ENCODE assay signal across 8 cellular contexts in the genomic region with DNA sequence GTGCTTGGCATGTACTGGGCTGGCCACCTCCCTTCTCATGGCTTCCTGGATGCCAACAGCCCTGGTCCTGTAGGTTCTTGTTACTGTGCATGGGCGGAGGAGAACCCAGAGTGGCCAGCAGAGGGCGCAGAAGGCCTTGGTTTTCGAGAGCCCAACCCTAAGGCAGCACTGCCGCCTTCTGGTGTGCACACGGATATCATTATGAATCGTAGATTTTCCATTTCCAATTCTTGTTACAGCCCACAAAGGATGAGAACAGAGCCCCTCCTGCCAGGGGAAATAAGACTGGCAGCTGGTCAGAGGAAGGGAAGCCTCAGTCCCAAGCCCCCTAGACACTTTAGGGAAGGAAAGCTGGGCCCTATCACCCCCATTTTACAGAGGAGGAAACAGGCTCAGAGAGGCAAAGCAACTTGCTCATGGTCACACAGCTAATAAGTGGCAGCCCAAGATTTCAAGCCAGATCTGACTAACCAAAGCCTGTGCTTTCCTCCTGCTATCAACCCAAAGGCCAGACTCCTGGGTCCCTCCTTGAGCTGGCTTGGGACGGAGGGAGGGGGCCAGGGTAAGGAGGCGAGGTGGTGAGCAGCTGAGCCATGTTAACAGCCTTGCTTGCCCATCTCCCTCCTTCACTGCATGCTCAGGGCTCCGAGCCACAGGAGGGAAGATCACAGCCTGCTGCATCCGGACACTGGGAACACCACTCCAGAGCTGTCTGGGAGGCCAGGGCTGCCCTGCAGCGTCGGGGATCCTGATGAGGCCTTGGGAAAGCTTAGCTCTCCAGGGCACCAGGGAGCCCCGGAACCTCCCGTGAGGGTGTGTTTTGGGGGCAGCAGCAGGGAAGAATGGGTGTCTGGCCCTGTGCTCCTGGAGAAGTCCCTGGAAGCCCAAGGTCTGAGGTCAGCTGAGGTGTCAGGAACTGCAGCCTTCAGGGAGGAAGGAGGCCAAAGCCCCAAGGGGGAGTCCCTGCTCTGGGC.
DNase-seq lines count a peak whose midpoint lies in the region; ATAC-seq, FAIRE-seq and TF ChIP-seq lines count a peak whose summit lies in the region.
"Not testable (repeated sequence)": the region's sequence is repeated elsewhere in the genome, so short reads cannot be mapped to it uniquely, and the experiment has no call there.

No MANE protein-coding gene starts in this region.

- DNase-seq in DMS153 treated with DMSO at 0.1 percent for 48 hours (lab: John Stamatoyannopoulos, UW; ENCODE audit: unreplicated experiment) = peak; percentile 77
- DNase-seq in LNCaP clone FGC (ENCODE audit: low read depth) = peak; percentile 63
- DNase-seq in NOMO-1 (lab: John Stamatoyannopoulos, UW; ENCODE audit: unreplicated experiment in 2 of 2) = peak; percentile 73 to 78
- peak; percentile 97 for DNase-seq in activated CD4-positive, alpha-beta T cell treated with anti-CD3 and anti-CD28 coated beads for 36 hours
- DNase-seq in K562 (ENCODE audit: extremely low read depth in 1 of 4, low spot score in 3 of 4) = peak; percentile 39 to 89 (median 47)
- peak; percentile 93 for DNase-seq in left ventricle myocardium superior
- DNase-seq in trophoblast cell = peak; percentile 83 to 95
- DNase-seq in stimulated activated naive CD8-positive, alpha-beta T cell treated with anti-CD3 and anti-CD28 coated beads, Interleukin-15, amount 100 ng/mL, for 72 hours = peak; percentile 88 to 90

- not testable (repeated sequence) for H3K4me1 ChIP-seq in K562 (replicated peaks in 1 of 2; ENCODE audit: control insufficient read depth in 2 of 2, insufficient read depth in 2 of 2, low read length in 2 of 2); trophoblast cell (ENCODE audit: control insufficient read depth in 1 of 2, insufficient read depth in 2 of 2, low read length in 2 of 2)

- not testable (repeated sequence) for H4K8ac ChIP-seq in trophoblast cell (ENCODE audit: low read depth, low read length)

- H3K36me3 ChIP-seq in K562 (ENCODE audit: control insufficient read depth, insufficient read depth, low read length) = not testable (repeated sequence)
- H3K36me3 ChIP-seq in trophoblast cell (ENCODE audit: control insufficient read depth in 1 of 2, insufficient read depth in 2 of 2, low read length in 2 of 2) = peaks cover 32 to 36% of the 10 kb centered on the region in 2 experiments

- not testable (repeated sequence) for H3K18ac ChIP-seq in trophoblast cell (ENCODE audit: low read length)

- H3K4me3 Mint-ChIP-seq in activated CD4-positive, alpha-beta T cell treated with anti-CD3 and anti-CD28 coated beads for 36 hours; stimulated activated naive CD8-positive, alpha-beta T cell treated with anti-CD3 and anti-CD28 coated beads, Interleukin-15, amount 100 ng/mL, for 72 hours: not testable (repeated sequence)

- not testable (repeated sequence) for H4K20me1 ChIP-seq in K562 (replicated peaks; ENCODE audit: control insufficient read depth, insufficient read depth, low read length)

- not testable (repeated sequence) for H3K4me2 ChIP-seq in K562 (ENCODE audit: insufficient read depth, low read length); trophoblast cell (ENCODE audit: low read length)

- TF ChIP-seq POLR2A in K562 (conservative IDR thresholded peaks at IDR 0.05) = not testable (repeated sequence)

- H4K12ac ChIP-seq in trophoblast cell (ENCODE audit: low read depth, low read length) = peak overlapping the region; percentile 69

- not testable (repeated sequence) for H3K4me1 Mint-ChIP-seq in activated CD4-positive, alpha-beta T cell treated with anti-CD3 and anti-CD28 coated beads for 36 hours; stimulated activated naive CD8-positive, alpha-beta T cell treated with anti-CD3 and anti-CD28 coated beads, Interleukin-15, amount 100 ng/mL, for 72 hours

- peaks cover 0 to 20% of the 10 kb centered on the region in 2 experiments; a peak in 2 of 5 replicates for H3K27me3 ChIP-seq in K562 (ENCODE audit: control insufficient read depth in 2 of 2, insufficient read depth in 2 of 2, low read length in 2 of 2)
- H3K27me3 ChIP-seq in trophoblast cell (ENCODE audit: insufficient read depth, low read length) = not testable (repeated sequence)

- H3K79me2 ChIP-seq in K562 (ENCODE audit: control insufficient read depth, insufficient read depth, low read length); trophoblast cell (ENCODE audit: control insufficient read depth, insufficient read depth, low read length, poor library complexity): not testable (repeated sequence)

- not testable (repeated sequence) for H3K14ac ChIP-seq in trophoblast cell (ENCODE audit: low read length)

- H3K4ac ChIP-seq in trophoblast cell (ENCODE audit: low read depth, low read length) = not testable (repeated sequence)

- H3K27me3 Mint-ChIP-seq in activated CD4-positive, alpha-beta T cell treated with anti-CD3 and anti-CD28 coated beads for 36 hours; stimulated activated naive CD8-positive, alpha-beta T cell treated with anti-CD3 and anti-CD28 coated beads, Interleukin-15, amount 100 ng/mL, for 72 hours: not testable (repeated sequence)

- H3K9me3 ChIP-seq in K562 (replicated peaks; ENCODE audit: control insufficient read depth, insufficient read depth, low read depth, low read length); trophoblast cell (ENCODE audit: insufficient read depth, low read depth, low read length): not testable (repeated sequence)

- not testable (repeated sequence) for H2BK120ac ChIP-seq in trophoblast cell (ENCODE audit: insufficient read depth, low read length, poor library complexity)

- H2AK5ac ChIP-seq in trophoblast cell (ENCODE audit: low read length) = peak overlapping the region; percentile 21

- not testable (repeated sequence) for H3K79me1 ChIP-seq in trophoblast cell (ENCODE audit: low read length)

- not testable (repeated sequence) for H3K4me3 ChIP-seq in LNCaP clone FGC (ENCODE audit: low read depth, low read length); K562; trophoblast cell (ENCODE audit: low read depth, low read length)

- H3K23ac ChIP-seq in trophoblast cell (ENCODE audit: low read length) = not testable (repeated sequence)

- H2BK5ac ChIP-seq in trophoblast cell (ENCODE audit: low read depth, low read length, poor library complexity) = not testable (repeated sequence)

- H2AFZ ChIP-seq in K562 (ENCODE audit: low read depth, low read length); trophoblast cell (ENCODE audit: insufficient read depth, low read length, poor library complexity): not testable (repeated sequence)

- not testable (repeated sequence) for H3K9me3 Mint-ChIP-seq in activated CD4-positive, alpha-beta T cell treated with anti-CD3 and anti-CD28 coated beads for 36 hours (ENCODE audit: low read depth); stimulated activated naive CD8-positive, alpha-beta T cell treated with anti-CD3 and anti-CD28 coated beads, Interleukin-15, amount 100 ng/mL, for 72 hours

- TF ChIP-seq CTCF in LNCaP clone FGC (IDR thresholded peaks at IDR 0.05; ENCODE audit: control insufficient read depth, extremely low read depth, insufficient read depth) (peak; percentile 64), K562 (IDR thresholded peaks at IDR 0.05 in 2 of 3, conservative IDR thresholded peaks at IDR 0.05 in 1 of 3; ENCODE audit: insufficient read depth in 2 of 3, low read depth in 1 of 3, low read length in 3 of 3) (peak; percentile 82 to 96 (median 87))

- POLR2A ChIA-PET in activated CD4-positive, alpha-beta T cell treated with anti-CD3 and anti-CD28 coated beads for 36 hours (lab: Charles Lee); K562 (lab: Yijun Ruan, JAX): not testable (repeated sequence)

- BruUV-seq in K562 (replicated peaks; lab: Mats Ljungman, UMichigan) = not testable (repeated sequence)

- WGBS in K562 (ENCODE audit: insufficient coverage, low coverage, missing lambda C conversion rate) = 13% methylated on average over 10 of the region's 14 CpGs
- no CpG with 5 or more reads among the region's 14 CpGs for WGBS in trophoblast cell (ENCODE audit: extremely low coverage, insufficient coverage, insufficient read length)

- not testable (repeated sequence) for H3K36me3 Mint-ChIP-seq in activated CD4-positive, alpha-beta T cell treated with anti-CD3 and anti-CD28 coated beads for 36 hours (ENCODE audit: low read depth)

- H2BK12ac ChIP-seq in trophoblast cell (ENCODE audit: low read length) = not testable (repeated sequence)

- intact Hi-C loops in activated CD4-positive, alpha-beta T cell treated with anti-CD3 and anti-CD28 coated beads for 36 hours (cut with DNase I, micrococcal nuclease) = loop anchor here (1.0 to 10.0 kb wide), 9 partner anchors 17 to 245 kb away; no protein-coding TSS in a partner anchor
- intact Hi-C loops in K562 (cut with micrococcal nuclease) = loop anchor here (1.0 to 5.0 kb wide), 3 partner anchors 45 to 175 kb away; no protein-coding TSS in a partner anchor
- intact Hi-C loops in left ventricle myocardium superior (cut with micrococcal nuclease) = not testable (repeated sequence)

- H3K27ac Mint-ChIP-seq in activated CD4-positive, alpha-beta T cell treated with anti-CD3 and anti-CD28 coated beads for 36 hours; stimulated activated naive CD8-positive, alpha-beta T cell treated with anti-CD3 and anti-CD28 coated beads, Interleukin-15, amount 100 ng/mL, for 72 hours: not testable (repeated sequence)

- not testable (repeated sequence) for FAIRE-seq in K562 (lab: Jason Lieb, UNC)

- CTCF ChIA-PET in activated CD4-positive, alpha-beta T cell treated with anti-CD3 and anti-CD28 coated beads for 36 hours (lab: Charles Lee) = interaction anchor here (0.8 to 1.6 kb wide), 9 partner anchors 21 to 177 kb away, joined by 3 to 12 read pairs (median 4); no protein-coding TSS in a partner anchor
- CTCF ChIA-PET in K562 (lab: Yijun Ruan, JAX; ENCODE audit: low intra/inter-chr PET ratio) = interaction anchor here (0.6 to 1.8 kb wide), 11 partner anchors 18 to 243 kb away, joined by 3 to 19 read pairs (median 4); no protein-coding TSS in a partner anchor

- not testable (repeated sequence) for H4K91ac ChIP-seq in trophoblast cell (ENCODE audit: low read depth, low read length)

- 0 out of 4 replicates have a peak overlapping the region, but pooled peaks of 1 of the 2 experiments have one; percentile 4 for H3K9ac ChIP-seq in K562 (ENCODE audit: insufficient read depth in 1 of 2, low read depth in 2 of 2, low read length in 2 of 2)
- not testable (repeated sequence) for H3K9ac ChIP-seq in trophoblast cell (ENCODE audit: low read length)

- in situ Hi-C loops in K562 (cut with MboI) = loop anchor here (5.0 kb wide), 1 partner anchor 90 kb away; no protein-coding TSS in a partner anchor

- ATAC-seq in activated CD4-positive, alpha-beta T cell treated with anti-CD3 and anti-CD28 coated beads for 36 hours = peak; percentile 90
- ATAC-seq in K562 (peak; percentile 79), left ventricle myocardium superior (peak; percentile 54)
- ATAC-seq in stimulated activated naive CD8-positive, alpha-beta T cell treated with anti-CD3 and anti-CD28 coated beads, Interleukin-15, amount 100 ng/mL, for 72 hours = peak; percentile 73

- not testable (repeated sequence) for H3K27ac ChIP-seq in K562 (ENCODE audit: extremely low read depth, low read depth, low read length); trophoblast cell (ENCODE audit: low read depth, low read length)

- not testable (repeated sequence) for TF ChIP-seq EP300 in K562 (IDR thresholded peaks at IDR 0.05; ENCODE audit: low read length)

- TF ChIP-seq RAD21 in K562 (CRISPR knock-in tag; conservative IDR thresholded peaks at IDR 0.05 in 1 of 2, IDR thresholded peaks at IDR 0.05 in 1 of 2) = peak in 1 of 2 experiments; percentile 12; a peak in 1 of 4 replicates

- H3K9me1 ChIP-seq in K562 (ENCODE audit: control insufficient read depth, insufficient read depth, low read length) = not testable (repeated sequence)

Comparison
In these comparisons a context has a peak if more than half of its experiments do, and no peak if none do; other contexts are left out.
1. DNase-seq: peak in every context shown above with its lines; median percentile 97 in activated CD4-positive, alpha-beta T cell treated with anti-CD3 and anti-CD28 coated beads for 36 hours; 93 in left ventricle myocardium superior; 89 in trophoblast cell; 89 in stimulated activated naive CD8-positive, alpha-beta T cell treated with anti-CD3 and anti-CD28 coated beads, Interleukin-15, amount 100 ng/mL, for 72 hours; 77 in DMS153 treated with DMSO at 0.1 percent for 48 hours; 76 in NOMO-1; 63 in LNCaP clone FGC; 47 in K562.